Comparison of ENCODE assay signal across 9 cellular contexts in genomic region chr2:129396980-129397599, GRCh38.
DNase-seq lines count a peak whose midpoint lies in the region; ATAC-seq, FAIRE-seq and TF ChIP-seq lines count a peak whose summit lies in the region.
"Had no signal": no experiment of that assay in that cellular context is flagged by ENCODE, and none has a peak within 500 bp of the region (broad histone marks: within the 10 kb centered on the region; RNA-seq: fewer than 3 reads in every experiment).

No MANE protein-coding gene starts in this region.

- H3K4me3 ChIP-seq in HCT116 (replicated peaks in 1 of 2; ENCODE audit: low read depth in 1 of 2, low read length in 2 of 2) = no peak overlapping the region
- H3K4me3 ChIP-seq in kidney (ENCODE audit: low read length in 2 of 2) = no peak overlapping the region

- intact Hi-C loops in HCT116 (cut with micrococcal nuclease) (loop anchor here (1.0 kb wide), 2 partner anchors 661 to 1075 kb away; no protein-coding TSS in a partner anchor), kidney (cut with DNase I) (no loop called here)

- peaks cover 9% of the 10 kb centered on the region; the same call in 1 of the 2 replicates for H3K27me3 ChIP-seq in HCT116 (ENCODE audit: insufficient read depth, low read length)

- CTCF ChIA-PET in HCT116 (lab: Charles Lee) = no interaction called here

- no peaks in the 10 kb centered on the region for H3K9me2 ChIP-seq in HCT116 (ENCODE audit: insufficient read depth)

- TF ChIP-seq RAD21 in HCT116 (IDR thresholded peaks at IDR 0.05; ENCODE audit: low read depth) = peak; percentile 69

- peak; percentile 81 for TF ChIP-seq CTCF in GM12874 (IDR thresholded peaks at IDR 0.05; ENCODE audit: insufficient read depth, low read depth, low read length)
- TF ChIP-seq CTCF in HCT116 (IDR thresholded peaks at IDR 0.05 in 2 of 3, conservative IDR thresholded peaks at IDR 0.05 in 1 of 3; ENCODE audit: borderline replicate concordance in 1 of 3, insufficient read depth in 1 of 3, low read depth in 2 of 3, low read length in 2 of 3) = peak; percentile 18 to 75 (median 75); a peak in 5 of 6 replicates
- peak; percentile 42 for TF ChIP-seq CTCF in kidney (IDR thresholded peaks at IDR 0.05; ENCODE audit: borderline replicate concordance, extremely low read depth, insufficient read depth)

- H3K79me2 ChIP-seq in HCT116 (ENCODE audit: insufficient read depth, low read length) = no peaks in the 10 kb centered on the region

- POLR2A ChIA-PET in HCT116 (lab: Charles Lee) = no interaction called here

- no peak overlapping the region for H2AFZ ChIP-seq in HCT116 (ENCODE audit: low read depth, low read length, poor library complexity, severe bottlenecking)

- ATAC-seq in HCT116 (peak; percentile 90), GM21619 (IDR thresholded peaks at IDR 0.05; ENCODE audit: unreplicated experiment) (no peak)

- no peak overlapping the region for H3K4me2 ChIP-seq in HCT116 (ENCODE audit: low read length)

- DNase-seq in HCT116 (ENCODE audit: low read depth, low spot score) = peak; percentile 16
- DNase-seq in NCI-H1694 (lab: John Stamatoyannopoulos, UW) = peak; percentile 53
- DNase-seq in astrocyte of the hippocampus (ENCODE audit: low read depth, low spot score) = peak; percentile 75
- DNase-seq in kidney = no peak
- no peak for DNase-seq in GM03348 (ENCODE audit: low spot score)
- DNase-seq in stimulated activated CD4-positive, alpha-beta T cell treated with anti-CD3 and anti-CD28 coated beads, Interleukin-2, amount 100 ng/mL, for 48 hours = no peak
- DNase-seq: naive B cell had no signal

- TF ChIP-seq POLR2A in HCT116 (IDR thresholded peaks at IDR 0.05; ENCODE audit: borderline replicate concordance, extremely low read depth, insufficient read depth, insufficient read length) = no peak

- H3K9ac ChIP-seq in HCT116 (ENCODE audit: low read length) (no peak overlapping the region), kidney (ENCODE audit: low read length in 2 of 2) (no peak overlapping the region)

- BruUV-seq in HCT116 (replicated peaks; lab: Mats Ljungman, UMichigan) = no TSS peak

- RAD21 ChIA-PET in HCT116 (lab: Charles Lee; ENCODE audit: low non-redundant PET in 1 of 2, low total read pairs in 2 of 2, uncharacterized antibody in 2 of 2, unreplicated experiment in 2 of 2) = no interaction called here

- H3K27ac ChIP-seq in HCT116 (ENCODE audit: low read depth, low read length) (no peak overlapping the region), kidney (ENCODE audit: low read depth in 2 of 2, low read length in 2 of 2) (no peak overlapping the region)

- H3K9me3 ChIP-seq in HCT116 (ENCODE audit: control insufficient read depth in 1 of 2, insufficient read depth in 1 of 2, low read depth in 1 of 2, low read length in 2 of 2) (no peaks in the 10 kb centered on the region), kidney (ENCODE audit: control insufficient read depth in 1 of 2, low read length in 2 of 2) (no peaks in the 10 kb centered on the region)

- no peaks in the 10 kb centered on the region for H4K20me1 ChIP-seq in HCT116 (ENCODE audit: insufficient read depth)

- FAIRE-seq in kidney (lab: Jason Lieb, UNC) = no peak

- H3K36me3 ChIP-seq in HCT116 (ENCODE audit: control insufficient read depth in 1 of 2, insufficient read depth in 2 of 2, low read length in 2 of 2) (no peaks in the 10 kb centered on the region), kidney (ENCODE audit: control insufficient read depth in 1 of 2, insufficient read depth in 2 of 2, low read length in 2 of 2) (no peaks in the 10 kb centered on the region)

- H3K4me1 ChIP-seq in HCT116 (ENCODE audit: control insufficient read depth in 1 of 2, insufficient read depth in 2 of 2, low read length in 2 of 2) = no peaks in the 10 kb centered on the region
- no peaks in the 10 kb centered on the region for H3K4me1 ChIP-seq in kidney (ENCODE audit: control insufficient read depth in 1 of 2, insufficient read depth in 1 of 2, low read depth in 1 of 2, low read length in 2 of 2)

TF ChIP-seq in HCT116, 20 proteins besides CTCF, POLR2A, EP300 and RAD21:
- TF ChIP-seq REST (IDR thresholded peaks at IDR 0.05; ENCODE audit: low read depth) = no peak
- TF ChIP-seq EZH2phosphoT487 (IDR thresholded peaks at IDR 0.05; ENCODE audit: borderline replicate concordance) = no peak
- no peak for TF ChIP-seq JUND (IDR thresholded peaks at IDR 0.05)
- TF ChIP-seq SIN3A (IDR thresholded peaks at IDR 0.05; ENCODE audit: low read depth) = no peak
- no peak for TF ChIP-seq POLR2AphosphoS5 (IDR thresholded peaks at IDR 0.05; ENCODE audit: low read depth, low read length)

Comparison
In these comparisons a context has a peak if more than half of its experiments do, and no peak if none do; other contexts are left out.
1. DNase-seq: peak in HCT116 (single experiment), NCI-H1694 (single experiment) and astrocyte of the hippocampus (single experiment); none in kidney (single experiment), GM03348 (single experiment) and stimulated activated CD4-positive, alpha-beta T cell treated with anti-CD3 and anti-CD28 coated beads, Interleukin-2, amount 100 ng/mL, for 48 hours (0 of 2).
2. Peak in every context shown above with its lines, with median percentiles within 50 percentile points of each other: CTCF ChIP-seq.